ENCODE assay signal across 29 cellular contexts in genomic region chr11:76648061-76648460, GRCh38. TPM values are rescaled to one million over a fixed set of nuclear protein-coding genes. Genes with fewer than 3 reads are reported as not detected.
"Had no signal": no experiment of that assay in that cellular context is flagged by ENCODE, and none has a peak within 500 bp of the region (broad histone marks: within the 10 kb centered on the region; RNA-seq: fewer than 3 reads in every experiment).

No MANE protein-coding gene starts in this region.

- H3K4me1 Mint-ChIP-seq: activated CD4-positive, alpha-beta T cell treated with anti-CD3 and anti-CD28 coated beads, Interleukin-2, amount 10 ng/mL, durations not matched to agents 7 days and 5 days had no signal

- H3K4me3 ChIP-seq: cardiac muscle cell, SJCRH30 had no signal

- ATAC-seq: activated CD8-positive, alpha-beta T cell treated with anti-CD3 and anti-CD28 coated beads for 36 hours; Panc1 had no signal

- H3K27ac ChIP-seq: brain microvascular endothelial cell, cardiac muscle cell, KMS-11, RWPE1, SJCRH30, VCaP had no signal

- H3K36me3 ChIP-seq: brain microvascular endothelial cell, cardiac muscle cell, SJCRH30 had no signal

- H3K36me3 Mint-ChIP-seq: activated naive CD4-positive, alpha-beta T cell treated with anti-CD3 and anti-CD28 coated beads, Interleukin-2, amount 10 ng/mL, durations not matched to agents 7 days and 5 days had no signal

- H3K4me1 ChIP-seq: SJCRH30 had no signal

- H3K4me3 Mint-ChIP-seq: activated CD4-positive, alpha-beta T cell treated with anti-CD3 and anti-CD28 coated beads, Interleukin-2, amount 10 ng/mL, durations not matched to agents 7 days and 5 days; activated CD8-positive, alpha-beta T cell treated with anti-CD3 and anti-CD28 coated beads for 36 hours; activated naive CD4-positive, alpha-beta T cell treated with anti-CD3 and anti-CD28 coated beads, Interleukin-2, amount 10 ng/mL, durations not matched to agents 7 days and 5 days; activated naive CD8-positive, alpha-beta T cell treated with anti-CD3 and anti-CD28 coated beads for 36 hours had no signal

- H3K9me3 ChIP-seq: SJCRH30 had no signal

- H3K9me3 Mint-ChIP-seq: activated naive CD4-positive, alpha-beta T cell treated with anti-CD3 and anti-CD28 coated beads, Interleukin-2, amount 10 ng/mL, durations not matched to agents 7 days and 5 days had no signal

- DNase-seq: activated CD4-positive, alpha-beta T cell treated with anti-CD3 and anti-CD28 coated beads, Interleukin-2, amount 10 ng/mL, durations not matched to agents 7 days and 5 days; activated CD4-positive, CD25-positive, alpha-beta regulatory T cell; activated CD8-positive, alpha-beta T cell treated with anti-CD3 and anti-CD28 coated beads for 36 hours; activated gamma-delta T cell treated with Interleukin-2 at 50 U/mL for 16 hours; activated naive CD8-positive, alpha-beta T cell treated with anti-CD3 and anti-CD28 coated beads for 36 hours; activated T-cell treated with anti-CD3 and anti-CD28 coated beads for 4 hours; activated T-cell treated with anti-CD3 and anti-CD28 coated beads, Interleukin-2, amount 50 U/mL, for 48 hours; brain microvascular endothelial cell; NCI-H1092; NCI-H1417; NCI-H2029; NCI-H2107; NCI-H2171 treated with DMSO at 0.1 percent for 48 hours; NCI-H226; NCI-H69; NK-92 treated with Interleukin-12 subunit alpha and Interleukin-12 subunit beta, amount 100 ng/mL, for 24 hours; OCI-M1; Right ventricle myocardium superior; SJCRH30; SK-N-SH; T-helper 1 cell had no signal

- H3K27ac Mint-ChIP-seq: activated CD4-positive, alpha-beta T cell treated with anti-CD3 and anti-CD28 coated beads, Interleukin-2, amount 10 ng/mL, durations not matched to agents 7 days and 5 days; activated CD8-positive, alpha-beta T cell treated with anti-CD3 and anti-CD28 coated beads for 36 hours; activated naive CD4-positive, alpha-beta T cell treated with anti-CD3 and anti-CD28 coated beads, Interleukin-2, amount 10 ng/mL, durations not matched to agents 7 days and 5 days; activated naive CD8-positive, alpha-beta T cell treated with anti-CD3 and anti-CD28 coated beads for 36 hours; activated T-helper 2 cell treated with anti-CD3 and anti-CD28 coated beads, Interferon-gamma antibody, Interleukin-2, Interleukin-4, amounts not matched to agents 10 μg/mL and 5 μg/mL and 100 μg/mL, durations not matched to agents 14 hours and 24 hours and 36 hours had no signal

- H3K27me3 ChIP-seq: brain microvascular endothelial cell, cardiac muscle cell, SJCRH30 had no signal

RNA-seq across cellular contexts. Expression of gene LRRC32, which starts 22.5 kb away (rescaled TPM):
- total RNA-seq: MCF 10A had no signal
